In the genomic region with DNA sequence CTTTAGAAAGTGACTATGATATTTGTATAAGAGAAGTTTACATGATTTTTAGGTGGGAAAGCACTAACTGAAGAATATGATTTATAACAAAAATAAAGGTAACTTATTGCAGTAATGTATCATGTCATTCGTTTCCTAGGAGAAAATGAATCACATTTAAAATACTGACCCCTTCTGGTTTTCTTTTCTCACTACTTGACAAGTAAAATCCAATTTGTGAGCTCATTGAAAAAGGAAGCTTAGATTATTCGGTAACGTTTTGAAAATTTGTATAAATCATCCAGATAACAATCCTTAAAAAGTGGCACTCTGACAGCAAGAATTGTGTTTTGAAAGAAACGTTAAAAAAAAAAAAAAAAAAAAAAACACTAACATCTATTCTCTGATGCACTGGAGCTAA, we compare ENCODE assay signal across 11 cellular contexts. TPM values are rescaled to one million over a fixed set of nuclear protein-coding genes. Genes with fewer than 3 reads are reported as not detected.
DNase-seq lines count a peak whose midpoint lies in the region; ATAC-seq, FAIRE-seq and TF ChIP-seq lines count a peak whose summit lies in the region.
"Had no signal": no experiment of that assay in that cellular context is flagged by ENCODE, and none has a peak within 500 bp of the region (broad histone marks: within the 10 kb centered on the region; RNA-seq: fewer than 3 reads in every experiment).

No MANE protein-coding gene starts in this region.

- BruUV-seq in mammary epithelial cell (replicated peaks; lab: Mats Ljungman, UMichigan), result no TSS peak

- CTCF ChIA-PET in mammary epithelial cell (lab: Charles Lee; ENCODE audit: low non-redundant PET), result no interaction called here

- no peak overlapping the region for H3K9ac ChIP-seq in mammary epithelial cell (ENCODE audit: insufficient read depth, low read length)

- peaks cover 36% of the 10 kb centered on the region for H3K36me3 Mint-ChIP-seq in osteocyte (ENCODE audit: unreplicated experiment)

- no peaks in the 10 kb centered on the region for H4K20me1 ChIP-seq in mammary epithelial cell (ENCODE audit: insufficient read depth, low read length)

- ATAC-seq in HG03135 (IDR thresholded peaks at IDR 0.05; ENCODE audit: unreplicated experiment), result no peak
- ATAC-seq: Right ventricle myocardium inferior had no signal

- H3K4me3 ChIP-seq in LNCaP clone FGC (ENCODE audit: low read depth, low read length) (no peak overlapping the region), mammary epithelial cell (replicated peaks in 1 of 3; ENCODE audit: insufficient read depth in 1 of 3, low read depth in 2 of 3, low read length in 3 of 3) (no peak overlapping the region), small intestine (ENCODE audit: low read depth in 1 of 2, low read length in 2 of 2) (no peak overlapping the region)
- H3K4me3 ChIP-seq: tibial nerve had no signal

- dilution Hi-C loops in mammary epithelial cell (cut with HindIII; ENCODE audit: low sequenced_read_pairs), result no loop called here

- H3K36me3 ChIP-seq in mammary epithelial cell (ENCODE audit: insufficient read depth, low read length), result peaks cover 10% of the 10 kb centered on the region
- peaks cover 2 to 8% of the 10 kb centered on the region in 2 donors for H3K36me3 ChIP-seq in small intestine (ENCODE audit: control insufficient read depth in 2 of 2, insufficient read depth in 2 of 2, low read length in 2 of 2)

- TF ChIP-seq CTCF in LNCaP clone FGC (IDR thresholded peaks at IDR 0.05; ENCODE audit: control insufficient read depth, extremely low read depth, insufficient read depth), result 0 out of 2 replicates have a peak, but pooled peaks have one; percentile 5
- TF ChIP-seq CTCF in mammary epithelial cell (conservative IDR thresholded peaks at IDR 0.05 in 1 of 2, IDR thresholded peaks at IDR 0.05 in 1 of 2; ENCODE audit: extremely low read depth in 1 of 2, insufficient read depth in 1 of 2, low read depth in 1 of 2, low read length in 2 of 2), result peak; percentile 12 to 13
- peak; percentile 19 for TF ChIP-seq CTCF in osteocyte (IDR thresholded peaks at IDR 0.05)
- TF ChIP-seq CTCF in GM13977 (IDR thresholded peaks at IDR 0.05; ENCODE audit: extremely low read depth, insufficient read depth, missing control alignments), result no peak

- H3K27ac Mint-ChIP-seq in osteocyte (ENCODE audit: unreplicated experiment), result no peak overlapping the region

- no peaks in the 10 kb centered on the region for H3K79me2 ChIP-seq in mammary epithelial cell (ENCODE audit: insufficient read depth, low read length)

- H3K4me2 ChIP-seq in mammary epithelial cell (ENCODE audit: insufficient read depth, low read depth, low read length), result no peak overlapping the region

- DNase-seq in LNCaP clone FGC (ENCODE audit: low read depth) (no peak), mammary epithelial cell (no peak), osteocyte (ENCODE audit: extremely low spot score, unreplicated experiment) (no peak), GM13977 (ENCODE audit: low spot score) (no peak), small intestine (no peak)
- DNase-seq: head of caudate nucleus, NCI-H2029 had no signal

- H3K9me3 ChIP-seq in mammary epithelial cell (replicated peaks; ENCODE audit: insufficient read depth, low read length), result no peaks in the 10 kb centered on the region
- H3K9me3 ChIP-seq in small intestine (ENCODE audit: control insufficient read depth, low read depth), result no peaks in the 10 kb centered on the region
- H3K9me3 ChIP-seq: tibial nerve had no signal

- WGBS in mammary epithelial cell (ENCODE audit: low coverage, missing lambda C conversion rate), result 69% methylated on average over 4 of the region's 4 CpGs
- 63 to 65% (median 64%) methylated on average over 4 of the region's 4 CpGs for WGBS in small intestine, 3 donors

- no peaks in the 10 kb centered on the region for H3K27me3 Mint-ChIP-seq in osteocyte (ENCODE audit: unreplicated experiment)

- FAIRE-seq in G401.6 (lab: Jason Lieb, UNC) (peak; percentile 87), small intestine (lab: Jason Lieb, UNC) (no peak)

- no peak overlapping the region for H3K27ac ChIP-seq in mammary epithelial cell (ENCODE audit: insufficient read depth, low read depth, low read length)
- H3K27ac ChIP-seq in small intestine (ENCODE audit: low read depth in 1 of 2, low read length in 1 of 2), result no peak overlapping the region
- H3K27ac ChIP-seq: tibial nerve had no signal

- no peaks in the 10 kb centered on the region for H3K27me3 ChIP-seq in mammary epithelial cell (ENCODE audit: insufficient read depth, low read length)
- no peaks in the 10 kb centered on the region for H3K27me3 ChIP-seq in small intestine (ENCODE audit: control insufficient read depth in 2 of 2, insufficient read depth in 2 of 2, low read length in 2 of 2)
- H3K27me3 ChIP-seq: tibial nerve had no signal

- intact Hi-C loops in mammary epithelial cell (cut with micrococcal nuclease), result no loop called here

- H3K4me1 ChIP-seq in mammary epithelial cell (ENCODE audit: insufficient read depth, low read length), result no peaks in the 10 kb centered on the region
- no peaks in the 10 kb centered on the region for H3K4me1 ChIP-seq in small intestine (ENCODE audit: control insufficient read depth in 2 of 2, insufficient read depth in 1 of 2, low read depth in 1 of 2, low read length in 1 of 2)
- H3K4me1 ChIP-seq: tibial nerve had no signal

- no peak overlapping the region for H2AFZ ChIP-seq in mammary epithelial cell (ENCODE audit: low read depth, low read length)

- H3K4me1 Mint-ChIP-seq in osteocyte (ENCODE audit: unreplicated experiment), result no peaks in the 10 kb centered on the region

- no peak overlapping the region for H3K4me3 Mint-ChIP-seq in osteocyte (ENCODE audit: unreplicated experiment)

- H3K9me3 Mint-ChIP-seq in osteocyte (ENCODE audit: unreplicated experiment), result no peaks in the 10 kb centered on the region

- in situ Hi-C loops in mammary epithelial cell (cut with MboI; ENCODE audit: low sequenced_read_pairs in 2 of 2), result loop anchor here in 1 of 2 donors (25.0 kb wide), 1 partner anchor 185 kb away; no protein-coding TSS in a partner anchor
- in situ Hi-C loops in GM13977 (cut with MboI; ENCODE audit: low pct_unique_long_range_greater_than_20kb, low sequenced_read_pairs, unreplicated experiment), result no loop called here

RNA-seq across cellular contexts. Expression of a gene that starts 39.0 kb away (rescaled TPM):
- total RNA-seq in mammary epithelial cell, result 10 to 100 TPM in 1 of 2 donors, 1 to 10 TPM in 1; 7.6 to 10.8 TPM
- polyA plus RNA-seq in mammary epithelial cell, result 2.0 TPM
- polyA minus RNA-seq in mammary epithelial cell, result 61.3 TPM
- 11.8 and 15.0 TPM in 2 replicates for total RNA-seq in osteocyte
- polyA plus RNA-seq in small intestine, result 1 to 10 TPM; 4.9 to 9.8 (median 5.7) TPM

RNA-seq across cellular contexts. Expression of a gene that starts 39.1 kb away (rescaled TPM):
- 1 to 10 TPM; 3.0 to 3.2 TPM for total RNA-seq in mammary epithelial cell
- 1.1 TPM for polyA plus RNA-seq in mammary epithelial cell
- 3.6 TPM for polyA minus RNA-seq in mammary epithelial cell
- 6.6 and 7.4 TPM in 2 replicates for total RNA-seq in osteocyte
- 1 to 10 TPM; 1.6 to 4.7 (median 2.2) TPM for polyA plus RNA-seq in small intestine
